ENCODE assay signal across 5 cellular contexts in the genomic region with DNA sequence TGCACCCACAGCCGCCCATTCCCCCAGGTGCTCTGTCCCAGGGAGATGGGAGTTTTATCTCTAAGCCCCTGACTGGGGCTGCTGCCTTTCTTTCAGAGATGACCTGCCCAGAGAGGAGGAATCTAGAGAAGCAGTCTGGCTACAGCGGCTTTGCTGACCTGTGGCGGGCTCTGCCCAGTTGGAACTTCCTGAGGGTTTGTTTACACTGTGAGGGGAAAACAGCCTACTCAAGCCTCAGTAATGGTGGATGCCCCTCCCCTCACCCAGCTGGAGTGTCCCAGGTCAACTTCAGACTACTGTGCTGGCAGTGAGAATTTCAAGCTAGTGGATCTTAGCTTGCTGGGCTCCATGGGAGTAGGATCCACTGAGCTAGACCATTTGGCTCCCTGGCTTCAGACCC.
DNase-seq lines count a peak whose midpoint lies in the region; ATAC-seq, FAIRE-seq and TF ChIP-seq lines count a peak whose summit lies in the region.
"Not testable (repeated sequence)": the region's sequence is repeated elsewhere in the genome, so short reads cannot be mapped to it uniquely, and the experiment has no call there.

No MANE protein-coding gene starts in this region.

- H2BK120ac ChIP-seq in mesendoderm (ENCODE audit: low read depth, low read length) = not testable (repeated sequence)

- H3K23ac ChIP-seq in mesendoderm (ENCODE audit: low read length) = not testable (repeated sequence)

- DNase-seq in Daoy (ENCODE audit: low read depth) = peak; percentile 13
- peak; percentile 16 for DNase-seq in H4 (ENCODE audit: low spot score)
- DNase-seq in HT1080 (ENCODE audit: low read depth) = peak; percentile 1
- DNase-seq in HepG2 (ENCODE audit: low spot score) = not testable (repeated sequence)
- peak; percentile 42 for DNase-seq in mesendoderm

- H3K4me1 ChIP-seq in HepG2 (ENCODE audit: insufficient read depth, low read length); mesendoderm (ENCODE audit: control insufficient read depth, low read depth, low read length): not testable (repeated sequence)

- H3K18ac ChIP-seq in mesendoderm (ENCODE audit: low read length) = not testable (repeated sequence)

- TF ChIP-seq EP300 in HepG2 (IDR thresholded peaks at IDR 0.05; ENCODE audit: low read depth in 2 of 2, low read length in 2 of 2); HepG2 (CRISPR knock-in tag; IDR thresholded peaks at IDR 0.05; ENCODE audit: borderline replicate concordance): not testable (repeated sequence)

- POLR2A ChIA-PET in HepG2 (lab: Yijun Ruan, JAX) = not testable (repeated sequence)

- H3K79me2 ChIP-seq in HepG2 (ENCODE audit: insufficient read depth, low read length); mesendoderm (ENCODE audit: control insufficient read depth, insufficient read depth, low read length): not testable (repeated sequence)

- H3K56ac ChIP-seq in mesendoderm (ENCODE audit: low read length) = not testable (repeated sequence)

- H4K5ac ChIP-seq in mesendoderm (ENCODE audit: low read length) = not testable (repeated sequence)

- H3K36me3 ChIP-seq in HepG2 (replicated peaks in 1 of 2; ENCODE audit: control insufficient read depth in 1 of 2, insufficient read depth in 2 of 2, low read length in 2 of 2); mesendoderm (ENCODE audit: control insufficient read depth, insufficient read depth, low read length): not testable (repeated sequence)

- H4K8ac ChIP-seq in mesendoderm (ENCODE audit: low read depth, low read length) = not testable (repeated sequence)

- TF ChIP-seq POLR2A in HepG2 (IDR thresholded peaks at IDR 0.05; ENCODE audit: insufficient read depth in 1 of 2, low read depth in 2 of 2, low read length in 2 of 2) = not testable (repeated sequence)

- H3K27me3 ChIP-seq in HepG2 (ENCODE audit: control insufficient read depth in 1 of 2, insufficient read depth in 2 of 2, low read length in 2 of 2); mesendoderm (ENCODE audit: insufficient read depth, low read length, poor library complexity): not testable (repeated sequence)

- H2BK15ac ChIP-seq in mesendoderm (replicated peaks; ENCODE audit: low read depth) = not testable (repeated sequence)

- ATAC-seq in HepG2 = peak; percentile 77

- not testable (repeated sequence) for H2AFZ ChIP-seq in HepG2 (ENCODE audit: low read length)

- not testable (repeated sequence) for H3K9me3 ChIP-seq in HepG2 (ENCODE audit: low read length)

- H3K4me3 ChIP-seq in HepG2 (replicated peaks in 1 of 3; ENCODE audit: insufficient read depth in 1 of 3, low read depth in 2 of 3, low read length in 3 of 3); mesendoderm (ENCODE audit: low read length): not testable (repeated sequence)

- not testable (repeated sequence) for H2AK5ac ChIP-seq in mesendoderm (ENCODE audit: low read length)

- H3K79me1 ChIP-seq in mesendoderm (ENCODE audit: low read length) = not testable (repeated sequence)

- not testable (repeated sequence) for BruUV-seq in HepG2 (replicated peaks; lab: Mats Ljungman, UMichigan)

- TF ChIP-seq RAD21 in HepG2 (CRISPR knock-in tag; IDR thresholded peaks at IDR 0.05) = not testable (repeated sequence)

- 48% methylated on average over 2 of the region's 3 CpGs for WGBS in HepG2 (ENCODE audit: low lambda C conversion rate)
- WGBS in mesendoderm (ENCODE audit: extremely low coverage, insufficient coverage, low lambda C conversion rate) = no CpG with 5 or more reads among the region's 3 CpGs

- CTCF ChIA-PET in HepG2 (lab: Yijun Ruan, JAX; ENCODE audit: low intra/inter-chr PET ratio, low total read pairs) = not testable (repeated sequence)

- FAIRE-seq in HepG2 (lab: Jason Lieb, UNC) = not testable (repeated sequence)

- not testable (repeated sequence) for H2BK5ac ChIP-seq in mesendoderm (ENCODE audit: low read length)

- not testable (repeated sequence) for TF ChIP-seq CTCF in HepG2 (CRISPR knock-in tag; IDR thresholded peaks at IDR 0.05)

- peak overlapping the region; percentile 30; the same call in 1 of the 2 replicates for H3K4me2 ChIP-seq in HepG2 (ENCODE audit: low read depth, low read length)
- not testable (repeated sequence) for H3K4me2 ChIP-seq in mesendoderm (ENCODE audit: low read length)

- H3K4ac ChIP-seq in mesendoderm (ENCODE audit: low read depth, low read length) = not testable (repeated sequence)

- H3K9ac ChIP-seq in HepG2 (ENCODE audit: insufficient read depth, low read depth, low read length); mesendoderm (ENCODE audit: low read length): not testable (repeated sequence)

- intact Hi-C loops in HepG2 (cut with micrococcal nuclease; ENCODE audit: unreplicated experiment) = not testable (repeated sequence)

- in situ Hi-C loops in HepG2 (cut with HindIII; ENCODE audit: extremely low pct_ligation_motif_present, low pct_unique_long_range_greater_than_20kb) = not testable (repeated sequence)

- H3K27ac ChIP-seq in HepG2 (ENCODE audit: extremely low read length, insufficient read depth, low read length); mesendoderm (ENCODE audit: low read depth, low read length): not testable (repeated sequence)

- H4K20me1 ChIP-seq in HepG2 (ENCODE audit: insufficient read depth, low read length) = not testable (repeated sequence)

TF ChIP-seq in HepG2, 621 proteins besides CTCF, POLR2A, EP300 and RAD21:
- peak; percentile 46; the same call in 1 of the 2 replicates for TF ChIP-seq TFAP4 (IDR thresholded peaks at IDR 0.05; ENCODE audit: borderline replicate concordance, low read depth)
